1 cellular context compared by ENCODE assay signal in the genomic region with DNA sequence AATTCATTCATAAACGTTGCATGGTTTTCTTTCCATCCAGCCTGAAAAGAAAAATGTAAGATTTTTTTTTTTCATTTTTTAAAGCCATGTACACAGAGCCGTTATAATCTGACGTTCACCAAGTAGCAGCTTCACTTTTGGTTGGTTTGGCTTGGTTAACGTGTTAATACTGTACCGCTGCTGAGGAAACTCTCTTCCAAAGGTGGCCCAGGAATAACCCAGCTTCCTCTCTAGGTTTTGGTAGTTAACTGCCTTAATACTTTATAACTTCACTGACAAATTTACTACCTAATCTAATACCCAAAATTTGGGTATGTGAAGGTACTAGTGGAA.
TF ChIP-seq lines count a peak whose summit lies in the region.

No MANE protein-coding gene starts in this region.

TF ChIP-seq in endothelial cell of umbilical vein, 7 proteins besides CTCF, POLR2A, EP300 and RAD21:
- no peak for TF ChIP-seq GATA2 (IDR thresholded peaks at IDR 0.05; ENCODE audit: insufficient read depth, insufficient read length, low read depth, low read length)
- TF ChIP-seq JUN (IDR thresholded peaks at IDR 0.05; ENCODE audit: borderline replicate concordance, insufficient read depth, insufficient read length, low read depth) = no peak
- no peak for TF ChIP-seq MYC (IDR thresholded peaks at IDR 0.05; ENCODE audit: low read depth, low read length)
- TF ChIP-seq EZH2 (IDR thresholded peaks at IDR 0.05; ENCODE audit: borderline replicate concordance, low read depth, low read length, severe bottlenecking) = no peak
- TF ChIP-seq, protein P1, sequence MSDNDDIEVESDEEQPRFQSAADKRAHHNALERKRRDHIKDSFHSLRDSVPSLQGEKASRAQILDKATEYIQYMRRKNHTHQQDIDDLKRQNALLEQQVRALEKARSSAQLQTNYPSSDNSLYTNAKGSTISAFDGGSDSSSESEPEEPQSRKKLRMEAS (IDR thresholded peaks at IDR 0.05; ENCODE audit: insufficient read depth, insufficient read length) = no peak
- TF ChIP-seq FOS (IDR thresholded peaks at IDR 0.05; ENCODE audit: borderline replicate concordance, insufficient read depth, low read length) = no peak
- no peak for TF ChIP-seq POLR2AphosphoS5 (IDR thresholded peaks at IDR 0.05; ENCODE audit: insufficient read depth, low read depth, low read length)
